17 cellular contexts compared by ENCODE assay signal in the genomic region with DNA sequence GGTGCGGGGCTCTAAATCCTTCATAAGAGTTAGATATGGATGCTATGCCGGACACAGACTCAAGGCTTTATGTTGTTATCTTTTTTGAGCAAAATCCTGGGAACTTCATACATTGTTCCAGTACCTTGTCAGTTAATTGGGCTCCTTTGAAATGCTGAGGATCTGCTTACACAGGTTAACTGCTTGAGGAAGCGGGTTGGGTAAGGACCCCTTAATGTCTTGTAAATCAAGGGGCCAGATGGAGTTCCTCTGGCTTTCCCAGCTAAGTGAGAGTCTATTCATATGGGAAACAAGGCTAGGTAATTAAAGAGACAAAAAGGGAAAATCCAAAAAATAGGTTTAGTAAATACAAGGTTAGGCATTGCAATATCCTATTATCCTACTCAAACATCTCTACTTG.
DNase-seq lines count a peak whose midpoint lies in the region; ATAC-seq and FAIRE-seq lines count a peak whose summit lies in the region.
"Had no signal": no experiment of that assay in that cellular context is flagged by ENCODE, and none has a peak within 500 bp of the region (broad histone marks: within the 10 kb centered on the region; RNA-seq: fewer than 3 reads in every experiment).

No MANE protein-coding gene starts in this region.

- H3K27ac ChIP-seq in HUES6 (ENCODE audit: low read depth, low read length): no peak overlapping the region
- H3K27ac ChIP-seq: SJCRH30 had no signal

- H3K36me3 ChIP-seq in HUES6 (ENCODE audit: control insufficient read depth, insufficient read depth, low read length): no peaks in the 10 kb centered on the region
- H3K36me3 ChIP-seq: SJCRH30 had no signal

- H3K9me3 ChIP-seq in HUES6 (ENCODE audit: control insufficient read depth, insufficient read depth, low read depth, low read length): peaks cover 2% of the 10 kb centered on the region; the same call in 1 of the 2 replicates
- H3K9me3 ChIP-seq: SJCRH30 had no signal

- H3K4me1 ChIP-seq in HUES6 (ENCODE audit: control insufficient read depth, insufficient read depth, low read length): peaks cover 18% of the 10 kb centered on the region
- H3K4me1 ChIP-seq: SJCRH30 had no signal

- H3K4me3 ChIP-seq in HUES6 (ENCODE audit: low read depth, low read length): peak overlapping the region; percentile 59
- H3K4me3 ChIP-seq: K562, SJCRH30 had no signal

- DNase-seq in ecto neural progenitor cell (ENCODE audit: low spot score) (peak; percentile 19), iPS-NIHi7 (ENCODE audit: extremely low spot score) (peak; percentile 21), frontal cortex (ENCODE audit: low spot score in 2 of 2) (no peak), MV-4-11 (lab: John Stamatoyannopoulos, UW) (no peak), germinal center (ENCODE audit: low spot score) (no peak)
- DNase-seq: C1 segment of cervical spinal cord; CD8-positive, alpha-beta memory T cell; DMS53; NCI-H1417; NCI-H187 treated with DMSO at 0.1 percent for 48 hours; NCI-H226; SJCRH30 had no signal

- no peak overlapping the region for H3K9ac ChIP-seq in HUES6 (ENCODE audit: low read length)

- H3K27me3 ChIP-seq in HUES6 (ENCODE audit: control insufficient read depth, insufficient read depth, low read length): peaks cover 87% of the 10 kb centered on the region
- H3K27me3 ChIP-seq: SJCRH30 had no signal

- no peak for FAIRE-seq in frontal cortex (lab: Jason Lieb, UNC)
- FAIRE-seq: GM12892, K562 had no signal

- ATAC-seq in HG03159 (IDR thresholded peaks at IDR 0.05; ENCODE audit: unreplicated experiment): no peak
- ATAC-seq: HCT116, K562 had no signal

Comparison
In these comparisons a context has a peak if more than half of its experiments do, and no peak if none do; other contexts are left out.
1. DNase-seq: peak in ecto neural progenitor cell (single experiment) and iPS-NIHi7 (single experiment); none in frontal cortex (0 of 2), MV-4-11 (single experiment) and germinal center (single experiment).